In genomic region chr4:169665039-169665732, GRCh38 we compare ENCODE assay signal across 17 cellular contexts. TPM values are rescaled to one million over a fixed set of nuclear protein-coding genes. Genes with fewer than 3 reads are reported as not detected.
DNase-seq lines count a peak whose midpoint lies in the region; ATAC-seq and TF ChIP-seq lines count a peak whose summit lies in the region.
"Had no signal": no experiment of that assay in that cellular context is flagged by ENCODE, and none has a peak within 500 bp of the region (broad histone marks: within the 10 kb centered on the region; RNA-seq: fewer than 3 reads in every experiment).

No MANE protein-coding gene starts in this region.

- no peaks in the 10 kb centered on the region for H3K27me3 Mint-ChIP-seq in activated naive CD8-positive, alpha-beta T cell treated with anti-CD3 and anti-CD28 coated beads, Interleukin-2, amount 10 ng/mL, durations not matched to agents 7 days and 5 days
- no peaks in the 10 kb centered on the region for H3K27me3 Mint-ChIP-seq in activated naive CD8-positive, alpha-beta T cell treated with anti-CD3 and anti-CD28 coated beads, Interleukin-2, amount 50 U/mL, for 24 hours
- no peaks in the 10 kb centered on the region for H3K27me3 Mint-ChIP-seq in progenitor cell of endocrine pancreas
- H3K27me3 Mint-ChIP-seq: effector memory CD8-positive, alpha-beta T cell; T-cell had no signal

- POLR2A ChIA-PET in activated naive CD8-positive, alpha-beta T cell treated with anti-CD3 and anti-CD28 coated beads, Interleukin-2, amount 10 ng/mL, durations not matched to agents 7 days and 5 days (lab: Charles Lee), result interaction anchor here (0.7 kb wide), 1 partner anchor 62 kb away, joined by 3 read pairs; no protein-coding TSS in a partner anchor

- H3K27ac Mint-ChIP-seq in activated naive CD8-positive, alpha-beta T cell treated with anti-CD3 and anti-CD28 coated beads, Interleukin-2, amount 10 ng/mL, durations not matched to agents 7 days and 5 days, result no peak overlapping the region
- no peak overlapping the region for H3K27ac Mint-ChIP-seq in activated naive CD8-positive, alpha-beta T cell treated with anti-CD3 and anti-CD28 coated beads, Interleukin-2, amount 50 U/mL, for 24 hours
- peak overlapping the region; percentile 83 for H3K27ac Mint-ChIP-seq in progenitor cell of endocrine pancreas

- peaks cover 25% of the 10 kb centered on the region for H3K36me3 ChIP-seq in KOPT-K1 (ENCODE audit: insufficient read depth, low read length)
- H3K36me3 ChIP-seq: gastroesophageal sphincter had no signal

- peaks cover 3% of the 10 kb centered on the region for H3K9me3 Mint-ChIP-seq in activated naive CD8-positive, alpha-beta T cell treated with anti-CD3 and anti-CD28 coated beads, Interleukin-2, amount 10 ng/mL, durations not matched to agents 7 days and 5 days
- H3K9me3 Mint-ChIP-seq in activated naive CD8-positive, alpha-beta T cell treated with anti-CD3 and anti-CD28 coated beads, Interleukin-2, amount 50 U/mL, for 24 hours, result peaks cover 3% of the 10 kb centered on the region
- H3K9me3 Mint-ChIP-seq in progenitor cell of endocrine pancreas (ENCODE audit: low read depth), result peaks cover 24% of the 10 kb centered on the region
- H3K9me3 Mint-ChIP-seq: effector memory CD8-positive, alpha-beta T cell; immature natural killer cell had no signal

- H3K4me1 Mint-ChIP-seq in activated naive CD8-positive, alpha-beta T cell treated with anti-CD3 and anti-CD28 coated beads, Interleukin-2, amount 10 ng/mL, durations not matched to agents 7 days and 5 days, result peaks cover 16% of the 10 kb centered on the region
- H3K4me1 Mint-ChIP-seq in activated naive CD8-positive, alpha-beta T cell treated with anti-CD3 and anti-CD28 coated beads, Interleukin-2, amount 50 U/mL, for 24 hours, result peaks cover 33% of the 10 kb centered on the region
- H3K4me1 Mint-ChIP-seq in progenitor cell of endocrine pancreas (ENCODE audit: low read depth), result peaks cover 41% of the 10 kb centered on the region

- no peak overlapping the region for H3K4me3 ChIP-seq in choroid plexus epithelial cell (ENCODE audit: low read depth, low read length)
- H3K4me3 ChIP-seq: gastroesophageal sphincter, spleen had no signal

- H3K9me3 ChIP-seq in KOPT-K1 (ENCODE audit: insufficient read depth, low read length, poor library complexity, severe bottlenecking), result peaks cover 17% of the 10 kb centered on the region
- H3K9me3 ChIP-seq: gastroesophageal sphincter had no signal

- no peak for DNase-seq in activated naive CD8-positive, alpha-beta T cell treated with anti-CD3 and anti-CD28 coated beads, Interleukin-2, amount 10 ng/mL, durations not matched to agents 7 days and 5 days
- DNase-seq in activated naive CD8-positive, alpha-beta T cell treated with anti-CD3 and anti-CD28 coated beads, Interleukin-2, amount 50 U/mL, for 24 hours, result no peak
- DNase-seq in choroid plexus epithelial cell (ENCODE audit: low read depth), result peak; percentile 6
- no peak for DNase-seq in progenitor cell of endocrine pancreas (ENCODE audit: low spot score, unreplicated experiment)
- no peak for DNase-seq in NCI-H128 (lab: John Stamatoyannopoulos, UW; ENCODE audit: unreplicated experiment)
- DNase-seq in mucosa of gallbladder (ENCODE audit: low spot score), result no peak
- DNase-seq: activated CD4-positive, alpha-beta T cell treated with anti-CD3 and anti-CD28 coated beads for 48 hours; effector memory CD8-positive, alpha-beta T cell; immature natural killer cell; mesendoderm; NCI-H1105; NCI-H226; spleen; T-cell had no signal

- H3K27ac ChIP-seq in KOPT-K1 (ENCODE audit: low read depth, low read length, poor library complexity, severe bottlenecking), result peak overlapping the region; percentile 46
- H3K27ac ChIP-seq: spleen had no signal

- ATAC-seq in activated naive CD8-positive, alpha-beta T cell treated with anti-CD3 and anti-CD28 coated beads, Interleukin-2, amount 10 ng/mL, durations not matched to agents 7 days and 5 days (ENCODE audit: low read depth), result peak; percentile 31
- no peak for ATAC-seq in activated naive CD8-positive, alpha-beta T cell treated with anti-CD3 and anti-CD28 coated beads, Interleukin-2, amount 50 U/mL, for 24 hours
- ATAC-seq in GM19397 (IDR thresholded peaks at IDR 0.05; ENCODE audit: unreplicated experiment), result no peak
- ATAC-seq: effector memory CD8-positive, alpha-beta T cell; gastroesophageal sphincter; T-cell had no signal

- TF ChIP-seq CTCF in choroid plexus epithelial cell (conservative IDR thresholded peaks at IDR 0.05; ENCODE audit: low read depth, low read length) (no peak), progenitor cell of endocrine pancreas (IDR thresholded peaks at IDR 0.05; ENCODE audit: unreplicated experiment) (no peak)

- peaks cover 35% of the 10 kb centered on the region for H3K36me3 Mint-ChIP-seq in activated naive CD8-positive, alpha-beta T cell treated with anti-CD3 and anti-CD28 coated beads, Interleukin-2, amount 10 ng/mL, durations not matched to agents 7 days and 5 days
- peaks cover 16% of the 10 kb centered on the region for H3K36me3 Mint-ChIP-seq in activated naive CD8-positive, alpha-beta T cell treated with anti-CD3 and anti-CD28 coated beads, Interleukin-2, amount 50 U/mL, for 24 hours (ENCODE audit: low read depth)
- peaks cover 33% of the 10 kb centered on the region for H3K36me3 Mint-ChIP-seq in progenitor cell of endocrine pancreas (ENCODE audit: insufficient read depth)

- peak overlapping the region; percentile 22 for H3K4me3 Mint-ChIP-seq in activated naive CD8-positive, alpha-beta T cell treated with anti-CD3 and anti-CD28 coated beads, Interleukin-2, amount 10 ng/mL, durations not matched to agents 7 days and 5 days
- no peak overlapping the region for H3K4me3 Mint-ChIP-seq in activated naive CD8-positive, alpha-beta T cell treated with anti-CD3 and anti-CD28 coated beads, Interleukin-2, amount 50 U/mL, for 24 hours
- H3K4me3 Mint-ChIP-seq in progenitor cell of endocrine pancreas (ENCODE audit: low read depth), result peak overlapping the region; percentile 57
- H3K4me3 Mint-ChIP-seq: effector memory CD8-positive, alpha-beta T cell; immature natural killer cell had no signal

RNA-seq across cellular contexts. Expression of gene CLCN3, which starts 44.8 kb away (rescaled TPM):
- total RNA-seq in activated naive CD8-positive, alpha-beta T cell treated with anti-CD3 and anti-CD28 coated beads, Interleukin-2, amount 10 ng/mL, durations not matched to agents 7 days and 5 days, result 10 to 100 TPM; 26.3 to 28.5 TPM
- total RNA-seq in progenitor cell of endocrine pancreas (106 and 117 TPM in 2 replicates), mucosa of gallbladder (95.8 TPM)

RNA-seq across cellular contexts. Expression of gene NEK1, which starts 52.8 kb away (rescaled TPM):
- 10 to 100 TPM; 15.4 to 16.9 TPM for total RNA-seq in activated naive CD8-positive, alpha-beta T cell treated with anti-CD3 and anti-CD28 coated beads, Interleukin-2, amount 10 ng/mL, durations not matched to agents 7 days and 5 days
- total RNA-seq in progenitor cell of endocrine pancreas (14.1 and 15.0 TPM in 2 replicates), mucosa of gallbladder (13.8 TPM)
